18 cellular contexts compared by ENCODE assay signal in the genomic region with DNA sequence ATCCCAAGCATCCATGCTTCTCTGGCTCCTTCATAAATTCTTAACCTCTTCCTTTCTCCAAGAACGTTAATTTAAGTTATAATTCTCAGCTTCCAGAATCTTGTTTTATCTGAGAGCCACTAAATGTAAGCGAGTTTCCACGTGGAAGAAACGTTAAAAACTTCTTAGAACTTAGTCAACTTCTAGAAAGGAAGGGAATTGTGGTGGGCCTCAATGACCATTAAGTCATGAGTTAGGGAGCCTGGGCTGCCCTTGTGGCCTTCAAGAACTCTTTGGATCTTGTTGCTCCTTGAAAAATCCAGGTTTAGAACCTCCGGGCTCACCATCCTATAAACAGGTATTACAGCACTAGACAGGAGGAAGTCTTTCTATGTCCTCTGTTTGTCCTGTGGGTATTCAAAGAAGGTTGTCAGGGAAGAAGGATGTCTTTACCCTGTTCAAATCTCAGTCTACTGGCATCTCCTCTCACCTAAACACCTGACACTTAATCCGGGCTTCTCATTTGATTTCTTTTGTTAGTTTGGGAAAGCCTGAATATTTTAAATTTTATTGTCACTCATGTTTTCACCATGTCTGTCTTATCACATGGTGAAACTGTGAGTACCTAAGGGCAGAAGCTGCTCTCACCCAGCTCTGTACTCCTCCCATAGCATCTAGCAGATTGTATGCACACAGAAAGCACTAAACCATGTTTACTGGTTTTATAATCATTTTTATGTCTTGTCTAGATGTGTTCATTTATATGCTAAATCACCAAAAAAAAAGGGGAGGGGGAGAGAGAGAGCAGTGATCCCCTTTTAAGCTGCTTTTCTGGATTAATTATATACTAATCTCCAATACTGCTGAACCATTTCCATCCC. TPM values are rescaled to one million over a fixed set of nuclear protein-coding genes. Genes with fewer than 3 reads are reported as not detected.
DNase-seq lines count a peak whose midpoint lies in the region; ATAC-seq and TF ChIP-seq lines count a peak whose summit lies in the region.
"Had no signal": no experiment of that assay in that cellular context is flagged by ENCODE, and none has a peak within 500 bp of the region (broad histone marks: within the 10 kb centered on the region; RNA-seq: fewer than 3 reads in every experiment).

No MANE protein-coding gene starts in this region.

- H3K27ac ChIP-seq in GM23248 (peak overlapping the region; percentile 95), foreskin keratinocyte (peak overlapping the region; percentile 95), smooth muscle cell (ENCODE audit: low read depth) (peak overlapping the region; percentile 94), body of pancreas (no peak overlapping the region)
- H3K27ac ChIP-seq: prostate gland had no signal

- H3K79me2 ChIP-seq in GM23248 (ENCODE audit: insufficient read depth) (peaks cover 100% of the 10 kb centered on the region), smooth muscle cell (ENCODE audit: low read depth) (peaks cover 100% of the 10 kb centered on the region)

- TF ChIP-seq CTCF in foreskin keratinocyte (conservative IDR thresholded peaks at IDR 0.05) (no peak), smooth muscle cell (IDR thresholded peaks at IDR 0.05; ENCODE audit: borderline replicate concordance, insufficient read depth, poor library complexity, severe bottlenecking) (no peak), body of pancreas (IDR thresholded peaks at IDR 0.05) (no peak)

- H2AFZ ChIP-seq in GM23248: no peak overlapping the region
- no peak overlapping the region for H2AFZ ChIP-seq in smooth muscle cell (ENCODE audit: low read depth)

- intact Hi-C loops in body of pancreas (cut with DNase I): no loop called here

- H3K4me2 ChIP-seq in GM23248 (ENCODE audit: unreplicated experiment): peak overlapping the region; percentile 95
- H3K4me2 ChIP-seq in smooth muscle cell: peak overlapping the region; percentile 75

- no peaks in the 10 kb centered on the region for H3K9me2 ChIP-seq in GM23248 (ENCODE audit: insufficient read depth)

- H3K9ac ChIP-seq in GM23248 (peak overlapping the region; percentile 96), adipocyte (ENCODE audit: low read length) (peak overlapping the region; percentile 49), smooth muscle cell (ENCODE audit: low read depth) (peak overlapping the region; percentile 2)

- 61 to 67% methylated on average over 6 of the region's 6 CpGs for WGBS in GM23248 (ENCODE audit: low coverage in 1 of 2, low lambda C conversion rate in 2 of 2, missing lambda C conversion rate in 2 of 2), 2 experiments
- WGBS in smooth muscle cell (ENCODE audit: low lambda C conversion rate): 91% methylated on average over 6 of the region's 6 CpGs
- WGBS in body of pancreas, 2 donors: 87 to 91% methylated on average over 6 of the region's 6 CpGs

- ATAC-seq in foreskin keratinocyte (no peak), HG03565 (IDR thresholded peaks at IDR 0.05; ENCODE audit: unreplicated experiment) (no peak), body of pancreas (no peak)
- ATAC-seq: activated CD8-positive, alpha-beta T cell treated with anti-CD3 and anti-CD28 coated beads, Interleukin-2, amount 10 ng/mL, durations not matched to agents 7 days and 5 days; K562 had no signal

- in situ Hi-C loops in GM23248 (cut with MboI): loop anchor here (10.0 to 25.0 kb wide), 3 partner anchors 431 to 886 kb away; no protein-coding TSS in a partner anchor

- H3K36me3 ChIP-seq in GM23248 (ENCODE audit: low read depth) (peaks cover 65% of the 10 kb centered on the region), adipocyte (ENCODE audit: control insufficient read depth, insufficient read depth, low read length, severe bottlenecking) (peaks cover 54% of the 10 kb centered on the region), smooth muscle cell (ENCODE audit: low read depth) (no peaks in the 10 kb centered on the region), body of pancreas (replicated peaks in 1 of 2; ENCODE audit: insufficient read depth in 1 of 2, low read depth in 2 of 2) (no peaks in the 10 kb centered on the region)
- H3K36me3 ChIP-seq: prostate gland had no signal

- H4K20me1 ChIP-seq in GM23248 (ENCODE audit: insufficient read depth): 0 out of 2 replicates have a peak, but pooled peaks cover 10% of the 10 kb centered on the region
- peaks cover 98% of the 10 kb centered on the region for H4K20me1 ChIP-seq in smooth muscle cell (ENCODE audit: low read depth)

- TF ChIP-seq POLR2A in body of pancreas (IDR thresholded peaks at IDR 0.05): no peak

- H3K4me1 ChIP-seq in GM23248 (ENCODE audit: insufficient read depth) (peaks cover 76% of the 10 kb centered on the region), adipocyte (ENCODE audit: control insufficient read depth, insufficient read depth, low read length) (peaks cover 85% of the 10 kb centered on the region), foreskin keratinocyte (peaks cover 77% of the 10 kb centered on the region), smooth muscle cell (ENCODE audit: low read depth) (peaks cover 55% of the 10 kb centered on the region), body of pancreas (peaks cover 24% of the 10 kb centered on the region)
- H3K4me1 ChIP-seq: prostate gland had no signal

- H3K27me3 ChIP-seq in GM23248 (replicated peaks; ENCODE audit: insufficient read depth): no peaks in the 10 kb centered on the region
- H3K27me3 ChIP-seq in adipocyte (replicated peaks; ENCODE audit: control insufficient read depth, insufficient read depth, low read length): no peaks in the 10 kb centered on the region
- no peaks in the 10 kb centered on the region for H3K27me3 ChIP-seq in foreskin keratinocyte
- no peaks in the 10 kb centered on the region for H3K27me3 ChIP-seq in smooth muscle cell (ENCODE audit: low read depth)
- no peaks in the 10 kb centered on the region for H3K27me3 ChIP-seq in body of pancreas

- H3K9me3 ChIP-seq in GM23248 (ENCODE audit: low read depth): no peaks in the 10 kb centered on the region
- H3K9me3 ChIP-seq in adipocyte (ENCODE audit: control insufficient read depth, low read length): no peaks in the 10 kb centered on the region
- H3K9me3 ChIP-seq in smooth muscle cell (replicated peaks; ENCODE audit: low read depth): no peaks in the 10 kb centered on the region
- H3K9me3 ChIP-seq in body of pancreas: no peaks in the 10 kb centered on the region
- H3K9me3 ChIP-seq: prostate gland had no signal

- peaks cover 93% of the 10 kb centered on the region for H3F3A ChIP-seq in GM23248 (ENCODE audit: insufficient read depth)
- peaks cover 30% of the 10 kb centered on the region for H3F3A ChIP-seq in smooth muscle cell (ENCODE audit: low read depth)

- DNase-seq in GM23248 (no peak), adipocyte (ENCODE audit: low read depth) (no peak), foreskin keratinocyte (peak; percentile 51 to 72), smooth muscle cell (lab: John Stamatoyannopoulos, UW; ENCODE audit: unreplicated experiment) (no peak), C1 segment of cervical spinal cord (lab: John Stamatoyannopoulos, UW) (no peak), RPMI8226 (no peak), body of pancreas (no peak)
- DNase-seq: activated CD8-positive, alpha-beta T cell treated with anti-CD3 and anti-CD28 coated beads, Interleukin-2, amount 10 ng/mL, durations not matched to agents 7 days and 5 days; activated effector memory CD4-positive, alpha-beta T cell treated with Interleukin-2 at 50 U/mL for 16 hours; CD4-positive, alpha-beta T cell; endodermal cell; NCI-H1436 treated with DMSO at 0.1 percent for 48 hours; NCI-H510A treated with DMSO at 0.1 percent for 48 hours; stimulated activated naive CD4-positive, alpha-beta T cell treated with Interleukin-2 at 50 U/mL for 16 hours; T1000 had no signal

- H3K4me3 ChIP-seq in GM23248 (peak overlapping the region; percentile 92), adipocyte (ENCODE audit: low read length) (peak overlapping the region; percentile 57), smooth muscle cell (no peak overlapping the region), body of pancreas (no peak overlapping the region)
- H3K4me3 ChIP-seq: K562, prostate gland had no signal

RNA-seq across cellular contexts. Expression of a gene that starts 6.3 kb away (rescaled TPM):
- total RNA-seq in GM23248 (2014; rRNA removed; shearing (Covaris generic)): 244 and 271 TPM in 2 replicates
- polyA plus RNA-seq in GM23248 (2016; fragmentation: Nextera tagmentation; extraction: Ambion mirVana): 198 and 199 TPM in 2 replicates
- 60.8 and 61.3 TPM in 2 replicates for total RNA-seq in foreskin keratinocyte
- 23.7 and 29.0 TPM in 2 replicates for polyA plus RNA-seq in foreskin keratinocyte
- 256 and 320 TPM in 2 replicates for total RNA-seq in smooth muscle cell
- 125 and 163 TPM in 2 replicates for polyA plus RNA-seq in smooth muscle cell
- total RNA-seq in body of pancreas: 10 to 100 TPM in 1 of 2 donors, 1 to 10 TPM in 1; 4.9 to 10.6 TPM
- total RNA-seq: activated CD8-positive, alpha-beta T cell treated with anti-CD3 and anti-CD28 coated beads, Interleukin-2, amount 10 ng/mL, durations not matched to agents 7 days and 5 days; CD4-positive, alpha-beta T cell had no signal

Comparison
In these comparisons a context has a peak if more than half of its experiments do, and no peak if none do; other contexts are left out.
1. DNase-seq: peak in foreskin keratinocyte (2 of 2); none in GM23248 (single experiment), adipocyte (single experiment), smooth muscle cell (single experiment), C1 segment of cervical spinal cord (0 of 14), RPMI8226 (single experiment) and body of pancreas (0 of 4).
2. H3K27ac ChIP-seq: peak in GM23248 (single experiment), foreskin keratinocyte (single experiment) and smooth muscle cell (single experiment); none in body of pancreas (0 of 4).
3. H3K4me3 ChIP-seq: peak in GM23248 (single experiment) and adipocyte (single experiment); none in smooth muscle cell (single experiment) and body of pancreas (0 of 2).
4. H3K9ac ChIP-seq: peak in every context shown above with its lines; median percentile 96 in GM23248; 49 in adipocyte; 2 in smooth muscle cell.